Comparison of ENCODE assay signal across 8 cellular contexts in genomic region chr1:241531195-241532172, GRCh38. TPM values are rescaled to one million over a fixed set of nuclear protein-coding genes. Genes with fewer than 3 reads are reported as not detected.
DNase-seq lines count a peak whose midpoint lies in the region; ATAC-seq and TF ChIP-seq lines count a peak whose summit lies in the region.

No MANE protein-coding gene starts in this region.

- peak overlapping the region; percentile 85 for H3K4me3 Mint-ChIP-seq in HFFc6

- intact Hi-C loops in Right ventricle myocardium inferior (cut with DNase I): loop anchor here (5.0 kb wide), 1 partner anchor 316 kb away; the partner anchor contains the start of gene EXO1
- intact Hi-C loops in cardiac septum (cut with DNase I): loop anchor here (5.0 to 10.0 kb wide), 2 partner anchors 91 to 463 kb away; partner anchors contain the start of gene MAP1LC3C
- intact Hi-C loops in PC-9 (cut with micrococcal nuclease; ENCODE audit: unreplicated experiment): loop anchor here (1.0 to 5.0 kb wide), 7 partner anchors 61 to 485 kb away; no protein-coding TSS in a partner anchor
- intact Hi-C loops in left lung (cut with DNase I): loop anchor here in 1 of 2 donors (10.0 kb wide), 2 partner anchors 93 to 293 kb away; no protein-coding TSS in a partner anchor

- peaks cover 22% of the 10 kb centered on the region for H3K4me1 Mint-ChIP-seq in HFFc6 (ENCODE audit: low read depth)

- POLR2A ChIA-PET in PC-9 (lab: Charles Lee; ENCODE audit: unreplicated experiment): no interaction called here

- peaks cover 5% of the 10 kb centered on the region; the same call in 1 of the 2 replicates for H3F3A ChIP-seq in PC-9 (ENCODE audit: insufficient read depth, low read depth)

- BruUV-seq in PC-9 (replicated peaks; lab: Mats Ljungman, UMichigan): no TSS peak

- H3K9me3 Mint-ChIP-seq in HFFc6: no peaks in the 10 kb centered on the region

- peak overlapping the region; percentile 74 for H3K4me2 ChIP-seq in PC-9

- DNase-seq in Right ventricle myocardium inferior (ENCODE audit: missing footprints) (no peak), cardiac septum (ENCODE audit: low spot score) (no peak), HFFc6 (peak; percentile 70), LoVo (ENCODE audit: low spot score) (peak; percentile 80), PC-9 (peak in 1 of 2 experiments; percentile 76), left lung (no peak), superior temporal gyrus (ENCODE audit: extremely low spot score) (peak; percentile 90)
- peak; percentile 59 for DNase-seq in central memory CD4-positive, alpha-beta T cell

- H3K9me3 ChIP-seq in PC-9 (ENCODE audit: insufficient read depth, low read depth) (no peaks in the 10 kb centered on the region; the same call in 1 of the 2 replicates), left lung (no peaks in the 10 kb centered on the region)

- CTCF ChIA-PET in PC-9 (lab: Charles Lee): interaction anchor here (1.2 kb wide), 1 partner anchor 96 kb away, joined by 5 read pairs; no protein-coding TSS in a partner anchor

- no peaks in the 10 kb centered on the region for H3K9me2 ChIP-seq in PC-9 (ENCODE audit: insufficient read depth)

- H3K27me3 ChIP-seq in PC-9 (ENCODE audit: insufficient read depth, low read depth) (no peaks in the 10 kb centered on the region), left lung (no peaks in the 10 kb centered on the region)

- H3K27me3 Mint-ChIP-seq in HFFc6 (ENCODE audit: insufficient read depth): peaks cover 4% of the 10 kb centered on the region

- H3K27ac ChIP-seq in PC-9 (no peak overlapping the region), left lung (peak overlapping the region; percentile 67 to 83)

- peaks cover 28% of the 10 kb centered on the region for H3K4me1 ChIP-seq in PC-9 (replicated peaks; ENCODE audit: insufficient read depth)
- peaks cover 0 to 8% of the 10 kb centered on the region in 2 donors for H3K4me1 ChIP-seq in left lung

- TF ChIP-seq CTCF in HFFc6 (IDR thresholded peaks at IDR 0.05) (peak; percentile 87), PC-9 (conservative IDR thresholded peaks at IDR 0.05) (peak; percentile 82), left lung (IDR thresholded peaks at IDR 0.05) (peak; percentile 34 to 51)

- peak overlapping the region; percentile 44; the same call in 1 of the 2 replicates for H3K4me3 ChIP-seq in PC-9
- H3K4me3 ChIP-seq in left lung: peak overlapping the region; percentile 38 to 47

- peak; percentile 76 for ATAC-seq in Right ventricle myocardium inferior
- ATAC-seq in left lung: peak; percentile 97

- H3K36me3 ChIP-seq in PC-9 (ENCODE audit: low read depth): no peaks in the 10 kb centered on the region
- H3K36me3 ChIP-seq in left lung: no peaks in the 10 kb centered on the region

- no peaks in the 10 kb centered on the region for H4K20me1 ChIP-seq in PC-9 (ENCODE audit: insufficient read depth)

- H3K36me3 Mint-ChIP-seq in HFFc6 (ENCODE audit: low read depth): no peaks in the 10 kb centered on the region

- H2AFZ ChIP-seq in PC-9: peak overlapping the region; percentile 57

- H3K79me2 ChIP-seq in PC-9 (ENCODE audit: low read depth): no peaks in the 10 kb centered on the region

- peak overlapping the region; percentile 12 for H3K27ac Mint-ChIP-seq in HFFc6

RNA-seq across cellular contexts. Expression of gene KMO, which starts 0.7 kb away (rescaled TPM):
- total RNA-seq in Right ventricle myocardium inferior (0.22 TPM), cardiac septum (0.13 TPM), PC-9 (2021) (0.07 TPM in 1 of 2 replicates, not detected in the other), left lung (10 to 100 TPM in 1 of 2 donors, 1 to 10 TPM in 1; 5.9 to 10.7 TPM)
- not detected for total RNA-seq in HFFc6 (2021; fragmentation: NEBNext Ultra II Directional; extraction: Animal tissue kit (Norgen Biotek cat#: 25700))

RNA-seq across cellular contexts. Expression of gene FH, which starts 11.9 kb away (rescaled TPM):
- 235 TPM for total RNA-seq in Right ventricle myocardium inferior
- 192 TPM for total RNA-seq in cardiac septum
- total RNA-seq in HFFc6 (2021; fragmentation: NEBNext Ultra II Directional; extraction: Animal tissue kit (Norgen Biotek cat#: 25700)): 100 to 1,000 TPM; 107 to 137 (median 123) TPM
- total RNA-seq in PC-9 (2021): 56.1 and 88.3 TPM in 2 replicates
- 10 to 100 TPM; 49.8 to 60.1 TPM for total RNA-seq in left lung

Comparison
In these comparisons a context has a peak if more than half of its experiments do, and no peak if none do; other contexts are left out.
1. DNase-seq: peak in HFFc6 (single experiment), LoVo (single experiment), central memory CD4-positive, alpha-beta T cell (single experiment) and superior temporal gyrus (single experiment); none in Right ventricle myocardium inferior (single experiment), cardiac septum (single experiment) and left lung (0 of 2).
2. Peak in every context shown above with its lines, with median percentiles within 50 percentile points of each other: CTCF ChIP-seq.